Comparison of ENCODE assay signal across 11 cellular contexts in genomic region chr1:206035027-206035426, GRCh38. TPM values are rescaled to one million over a fixed set of nuclear protein-coding genes. Genes with fewer than 3 reads are reported as not detected.
DNase-seq lines count a peak whose midpoint lies in the region; ATAC-seq and TF ChIP-seq lines count a peak whose summit lies in the region.
"Had no signal": no experiment of that assay in that cellular context is flagged by ENCODE, and none has a peak within 500 bp of the region (broad histone marks: within the 10 kb centered on the region; RNA-seq: fewer than 3 reads in every experiment).

No MANE protein-coding gene starts in this region.

- no peak overlapping the region for H3K23ac ChIP-seq in neuronal stem cell (ENCODE audit: low read depth, low read length, poor library complexity)

- no peak overlapping the region for H2BK120ac ChIP-seq in neuronal stem cell (ENCODE audit: low read depth, low read length)

- H3K79me1 ChIP-seq in neuronal stem cell (ENCODE audit: low read depth, low read length), result no peaks in the 10 kb centered on the region

- no peak overlapping the region for H3K4ac ChIP-seq in neuronal stem cell (ENCODE audit: low read length)

- H4K91ac ChIP-seq in neuronal stem cell (ENCODE audit: low read depth, low read length, poor library complexity), result no peak overlapping the region

- ATAC-seq in GM19035 (IDR thresholded peaks at IDR 0.05; ENCODE audit: unreplicated experiment), result no peak
- ATAC-seq: Right ventricle myocardium inferior had no signal

- TF ChIP-seq POLR2A in breast epithelium (IDR thresholded peaks at IDR 0.05), result no peak

- H3K4me2 ChIP-seq in mammary epithelial cell (ENCODE audit: insufficient read depth, low read depth, low read length), result peak overlapping the region; percentile 3
- no peak overlapping the region for H3K4me2 ChIP-seq in neuronal stem cell (ENCODE audit: insufficient read depth, low read length, poor library complexity, severe bottlenecking)
- H3K4me2 ChIP-seq: KMS-11 had no signal

- in situ Hi-C loops in mammary epithelial cell (cut with MboI; ENCODE audit: low sequenced_read_pairs in 2 of 2), result no loop called here

- DNase-seq in mammary epithelial cell (no peak), breast epithelium (ENCODE audit: low spot score in 2 of 2) (no peak), NCI-H2227 (lab: John Stamatoyannopoulos, UW; ENCODE audit: unreplicated experiment) (peak; percentile 25), epithelial cell of proximal tubule (ENCODE audit: low read depth) (no peak), neuronal stem cell (ENCODE audit: low spot score) (no peak), substantia nigra (lab: John Stamatoyannopoulos, UW) (no peak), T-helper 9 cell (no peak)
- DNase-seq: activated CD4-positive, alpha-beta T cell treated with anti-CD3 and anti-CD28 coated beads, Interleukin-2, amount 50 U/mL, for 1 hour had no signal

- BruUV-seq in mammary epithelial cell (replicated peaks; lab: Mats Ljungman, UMichigan), result no TSS peak

- H3K4me3 ChIP-seq in mammary epithelial cell (replicated peaks in 1 of 3; ENCODE audit: insufficient read depth in 1 of 3, low read depth in 2 of 3, low read length in 3 of 3) (no peak overlapping the region), breast epithelium (peak overlapping the region in 1 of 3 donors; percentile 3), epithelial cell of proximal tubule (ENCODE audit: low read depth, low read length) (peak overlapping the region; percentile 1), neuronal stem cell (ENCODE audit: low read length in 2 of 2) (no peak overlapping the region)

- H3K9me3 ChIP-seq in mammary epithelial cell (replicated peaks; ENCODE audit: insufficient read depth, low read length), result no peaks in the 10 kb centered on the region
- H3K9me3 ChIP-seq in breast epithelium, result no peaks in the 10 kb centered on the region
- peaks cover 0 to 3% of the 10 kb centered on the region in 2 donors for H3K9me3 ChIP-seq in neuronal stem cell (replicated peaks in 1 of 2; ENCODE audit: control insufficient read depth in 2 of 2, insufficient read depth in 1 of 2, low read depth in 1 of 2, low read length in 2 of 2)

- peak overlapping the region; percentile 24 for H2AFZ ChIP-seq in mammary epithelial cell (ENCODE audit: low read depth, low read length)
- H2AFZ ChIP-seq in neuronal stem cell (ENCODE audit: low read length), result no peak overlapping the region

- H4K8ac ChIP-seq in neuronal stem cell (ENCODE audit: low read depth, low read length), result no peak overlapping the region

- no peak overlapping the region for H2AK5ac ChIP-seq in neuronal stem cell (ENCODE audit: low read depth, low read length)

- CTCF ChIA-PET in mammary epithelial cell (lab: Charles Lee; ENCODE audit: low non-redundant PET), result no interaction called here

- no peak overlapping the region for H3K27ac ChIP-seq in mammary epithelial cell (ENCODE audit: insufficient read depth, low read depth, low read length)
- H3K27ac ChIP-seq in breast epithelium, result no peak overlapping the region
- H3K27ac ChIP-seq in neuronal stem cell (replicated peaks; ENCODE audit: low read length), result no peak overlapping the region
- H3K27ac ChIP-seq in substantia nigra (ENCODE audit: low read depth, low read length, poor library complexity, severe bottlenecking), result no peak overlapping the region
- H3K27ac ChIP-seq: KMS-11 had no signal

- no peaks in the 10 kb centered on the region for H4K20me1 ChIP-seq in mammary epithelial cell (ENCODE audit: insufficient read depth, low read length)

- no peaks in the 10 kb centered on the region for H3K79me2 ChIP-seq in mammary epithelial cell (ENCODE audit: insufficient read depth, low read length)

- H3K14ac ChIP-seq in neuronal stem cell (ENCODE audit: low read length), result no peak overlapping the region

- H3K4me1 ChIP-seq in mammary epithelial cell (ENCODE audit: insufficient read depth, low read length), result peaks cover 11% of the 10 kb centered on the region
- no peaks in the 10 kb centered on the region for H3K4me1 ChIP-seq in breast epithelium
- H3K4me1 ChIP-seq in neuronal stem cell (ENCODE audit: control insufficient read depth in 2 of 2, insufficient read depth in 1 of 2, low read depth in 1 of 2, low read length in 2 of 2), result peaks cover 0 to 9% of the 10 kb centered on the region in 2 donors

- dilution Hi-C loops in mammary epithelial cell (cut with HindIII; ENCODE audit: low sequenced_read_pairs), result no loop called here

- H3K9ac ChIP-seq in mammary epithelial cell (ENCODE audit: insufficient read depth, low read length) (no peak overlapping the region), neuronal stem cell (ENCODE audit: low read depth, low read length, poor library complexity) (no peak overlapping the region)
- H3K9ac ChIP-seq: KMS-11 had no signal

- H2BK5ac ChIP-seq in neuronal stem cell (ENCODE audit: low read length), result no peak overlapping the region

- H2BK15ac ChIP-seq in neuronal stem cell (ENCODE audit: low read length), result no peak overlapping the region

- 52% methylated on average over 5 of the region's 5 CpGs for WGBS in mammary epithelial cell (ENCODE audit: low coverage, missing lambda C conversion rate)
- no CpG with 5 or more reads among the region's 5 CpGs for WGBS in neuronal stem cell (ENCODE audit: extremely low coverage in 2 of 2, insufficient read length in 2 of 2, insufficient replicate concordance in 1 of 2), 2 donors

- H3K18ac ChIP-seq in neuronal stem cell (ENCODE audit: low read length), result no peak overlapping the region

- TF ChIP-seq CTCF in mammary epithelial cell (conservative IDR thresholded peaks at IDR 0.05 in 1 of 2, IDR thresholded peaks at IDR 0.05 in 1 of 2; ENCODE audit: extremely low read depth in 1 of 2, insufficient read depth in 1 of 2, low read depth in 1 of 2, low read length in 2 of 2), result no peak
- TF ChIP-seq CTCF in breast epithelium (IDR thresholded peaks at IDR 0.05), result no peak
- no peak for TF ChIP-seq CTCF in epithelial cell of proximal tubule (conservative IDR thresholded peaks at IDR 0.05; ENCODE audit: low read depth, low read length)

- H3K36me3 ChIP-seq in mammary epithelial cell (ENCODE audit: insufficient read depth, low read length) (no peaks in the 10 kb centered on the region), breast epithelium (no peaks in the 10 kb centered on the region), neuronal stem cell (replicated peaks in 1 of 2; ENCODE audit: control insufficient read depth in 2 of 2, insufficient read depth in 2 of 2, low read length in 2 of 2) (no peaks in the 10 kb centered on the region)

- H3K27me3 ChIP-seq in mammary epithelial cell (ENCODE audit: insufficient read depth, low read length) (no peaks in the 10 kb centered on the region), breast epithelium (no peaks in the 10 kb centered on the region), neuronal stem cell (ENCODE audit: control insufficient read depth in 3 of 3, insufficient read depth in 3 of 3, low read depth in 1 of 3, low read length in 3 of 3) (peaks cover 0 to 30% (median 2%) of the 10 kb centered on the region in 3 experiments)

- H2BK12ac ChIP-seq in neuronal stem cell (ENCODE audit: low read length), result no peak overlapping the region

- intact Hi-C loops in mammary epithelial cell (cut with micrococcal nuclease) (no loop called here), breast epithelium (cut with DNase I; ENCODE audit: low total_unique reads) (no loop called here)

RNA-seq across cellular contexts. Expression of gene CTSE, which starts 11.3 kb away (rescaled TPM):
- total RNA-seq in mammary epithelial cell (under 1 TPM; 0.17 to 0.61 TPM), breast epithelium (under 1 TPM in 1 of 3 donors, not detected in 2; under 0.01 TPM), epithelial cell of proximal tubule (0.22 TPM in 1 of 2 replicates, not detected in the other)
- polyA plus RNA-seq in mammary epithelial cell, result 1.0 TPM
- polyA minus RNA-seq in mammary epithelial cell, result not detected
- not detected for polyA plus RNA-seq in neuronal stem cell (2013, experiment 1 of 2)
- not detected for polyA plus RNA-seq in neuronal stem cell (2013, experiment 2 of 2)
- total RNA-seq: Right ventricle myocardium inferior had no signal

RNA-seq across cellular contexts. Expression of gene RHEX, which starts 17.9 kb away (rescaled TPM):
- total RNA-seq in mammary epithelial cell (not detected), breast epithelium (10 to 100 TPM in 1 of 3 donors, 1 to 10 TPM in 1, under 1 TPM in 1; 0.98 to 20.6 (median 4.4) TPM), epithelial cell of proximal tubule (0.29 and 0.58 TPM in 2 replicates)
- polyA plus RNA-seq in mammary epithelial cell, result not detected
- not detected for polyA minus RNA-seq in mammary epithelial cell
- not detected for polyA plus RNA-seq in neuronal stem cell (2013, experiment 1 of 2)
- polyA plus RNA-seq in neuronal stem cell (2013, experiment 2 of 2), result not detected

RNA-seq across cellular contexts. Expression of gene RAB7B, which starts 31.8 kb away (rescaled TPM):
- total RNA-seq in mammary epithelial cell (10 to 100 TPM; 23.5 to 25.8 TPM), breast epithelium (1 to 10 TPM; 1.3 to 6.6 (median 2.9) TPM), epithelial cell of proximal tubule (not detected in 2 replicates)
- polyA plus RNA-seq in mammary epithelial cell, result 47.9 TPM
- polyA minus RNA-seq in mammary epithelial cell, result 14.8 TPM
- polyA plus RNA-seq in neuronal stem cell (2013, experiment 1 of 2), result 0.26 TPM
- 0.35 TPM for polyA plus RNA-seq in neuronal stem cell (2013, experiment 2 of 2)
